ENCODE assay signal across 13 cellular contexts in the genomic region with DNA sequence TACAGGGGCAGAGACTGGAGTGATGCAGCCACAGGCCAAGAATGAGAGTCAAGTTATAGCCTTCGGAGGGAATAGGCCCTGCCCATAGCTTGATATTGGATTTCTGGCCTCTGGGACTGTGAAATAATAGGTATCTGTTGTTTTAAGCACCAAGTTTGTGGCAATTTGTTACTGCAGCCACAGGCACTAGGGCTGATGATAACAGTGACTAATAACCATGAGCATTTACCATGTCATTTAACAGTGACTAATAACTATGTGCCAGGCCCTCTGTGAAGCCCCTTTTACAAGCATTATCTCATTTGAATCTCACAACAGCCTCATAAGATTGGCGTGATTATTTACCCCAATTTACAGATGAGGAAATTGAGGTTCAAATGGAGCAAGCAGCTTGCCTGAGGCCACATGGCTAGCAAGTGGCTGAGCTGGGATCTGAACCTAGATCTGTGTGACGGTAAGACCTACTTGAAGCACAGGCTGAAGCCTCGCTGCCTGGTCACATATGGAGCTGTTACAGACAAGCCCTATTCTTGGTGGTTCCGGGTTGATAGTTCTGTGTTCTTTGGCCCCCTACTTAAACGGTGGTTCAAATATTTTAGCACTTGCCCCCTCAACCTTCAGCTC.
A peak's percentile ranks its signal among the peaks of the same experiment; 100 is the strongest.
DNase-seq lines count a peak whose midpoint lies in the region; ATAC-seq and TF ChIP-seq lines count a peak whose summit lies in the region.
"Had no signal": no experiment of that assay in that cellular context is flagged by ENCODE, and none has a peak within 500 bp of the region (broad histone marks: within the 10 kb centered on the region; RNA-seq: fewer than 3 reads in every experiment).

No MANE protein-coding gene starts in this region.

- POLR2A ChIA-PET in SK-N-SH (lab: Yijun Ruan, JAX): no interaction called here

- DNase-seq in GM23248 (peak; percentile 66), SK-N-SH (no peak), fibroblast of the aortic adventitia (ENCODE audit: low read depth) (peak; percentile 16), NCI-H2196 treated with DMSO at 0.1 percent for 48 hours (lab: John Stamatoyannopoulos, UW; ENCODE audit: unreplicated experiment) (no peak), NAMALWA (ENCODE audit: low spot score) (no peak)
- DNase-seq: activated CD4-positive, alpha-beta T cell treated with anti-CD3 and anti-CD28 coated beads for 1 hour; hypothalamus; mucosa of descending colon; NCI-H446 treated with DMSO at 0.1 percent for 48 hours had no signal

- H3K9me3 ChIP-seq in GM23248 (ENCODE audit: low read depth) (no peaks in the 10 kb centered on the region), SK-N-SH (no peaks in the 10 kb centered on the region)
- H3K9me3 ChIP-seq: mucosa of descending colon, SJSA1 had no signal

- H3K79me2 ChIP-seq in GM23248 (ENCODE audit: insufficient read depth): no peaks in the 10 kb centered on the region
- no peaks in the 10 kb centered on the region for H3K79me2 ChIP-seq in SK-N-SH (ENCODE audit: insufficient read depth)

- H3K4me1 Mint-ChIP-seq in stimulated activated memory B cell treated with anti-CD40 and anti-IgM and Interleukin-4, amounts not matched to agents 10 μg/mL and 1 μg/mL and 100 μg/mL, for 72 hours: peaks cover 56% of the 10 kb centered on the region

- H3K36me3 Mint-ChIP-seq in stimulated activated memory B cell treated with anti-CD40 and anti-IgM and Interleukin-4, amounts not matched to agents 10 μg/mL and 1 μg/mL and 100 μg/mL, for 72 hours: peaks cover 13% of the 10 kb centered on the region

- 72 to 76% methylated on average over 6 of the region's 6 CpGs for WGBS in GM23248 (ENCODE audit: low coverage in 1 of 2, low lambda C conversion rate in 2 of 2, missing lambda C conversion rate in 2 of 2), 2 experiments
- WGBS in SK-N-SH (ENCODE audit: low lambda C conversion rate): 51% methylated on average over 6 of the region's 6 CpGs

- H3K27me3 ChIP-seq in GM23248 (replicated peaks; ENCODE audit: insufficient read depth): 0 out of 2 replicates have a peak, but pooled peaks cover 3% of the 10 kb centered on the region
- no peaks in the 10 kb centered on the region for H3K27me3 ChIP-seq in SK-N-SH (ENCODE audit: insufficient read depth)
- H3K27me3 ChIP-seq: SJSA1 had no signal

- no peak overlapping the region for H3K4me3 ChIP-seq in GM23248
- H3K4me3 ChIP-seq in SK-N-SH (ENCODE audit: low read depth in 2 of 2, low read length in 1 of 2): no peak overlapping the region
- no peak overlapping the region for H3K4me3 ChIP-seq in fibroblast of the aortic adventitia (ENCODE audit: low read depth, low read length)
- H3K4me3 ChIP-seq: mucosa of descending colon, SJSA1 had no signal

- no peaks in the 10 kb centered on the region for H3K9me2 ChIP-seq in GM23248 (ENCODE audit: insufficient read depth)
- H3K9me2 ChIP-seq in SK-N-SH: no peaks in the 10 kb centered on the region

- H3K27ac Mint-ChIP-seq in stimulated activated memory B cell treated with anti-CD40 and anti-IgM and Interleukin-4, amounts not matched to agents 10 μg/mL and 1 μg/mL and 100 μg/mL, for 72 hours: peak overlapping the region; percentile 69
- H3K27ac Mint-ChIP-seq: dendritic cell treated with granulocyte-macrophage colony-stimulating factor and Interleukin-4, amounts not matched to agents 40 ng/mL and 50 ng/mL, for 4 days had no signal

- TF ChIP-seq CTCF in SK-N-SH (IDR thresholded peaks at IDR 0.05) (no peak), fibroblast of the aortic adventitia (IDR thresholded peaks at IDR 0.05; ENCODE audit: insufficient read depth, low read length) (no peak)

- H3K9ac ChIP-seq in GM23248 (peak overlapping the region; percentile 23; the same call in 1 of the 2 replicates), SK-N-SH (no peak overlapping the region)

- H2AFZ ChIP-seq in GM23248 (no peak overlapping the region), SK-N-SH (ENCODE audit: low read depth) (no peak overlapping the region)

- H3K36me3 ChIP-seq in GM23248 (ENCODE audit: low read depth) (no peaks in the 10 kb centered on the region), SK-N-SH (replicated peaks in 1 of 2; ENCODE audit: control insufficient read depth in 1 of 2, insufficient read depth in 2 of 2, low read length in 1 of 2) (no peaks in the 10 kb centered on the region)
- H3K36me3 ChIP-seq: SJSA1 had no signal

- H3K4me1 ChIP-seq in GM23248 (ENCODE audit: insufficient read depth) (peaks cover 22% of the 10 kb centered on the region), SK-N-SH (ENCODE audit: control insufficient read depth in 1 of 2, insufficient read depth in 2 of 2, low read depth in 1 of 2, low read length in 1 of 2) (peaks cover 0 to 3% of the 10 kb centered on the region in 2 experiments; a peak in 1 of 4 replicates)

- peak; percentile 49 for ATAC-seq in stimulated activated memory B cell treated with anti-CD40 and anti-IgM and Interleukin-4, amounts not matched to agents 10 μg/mL and 1 μg/mL and 100 μg/mL, for 72 hours
- ATAC-seq in GM21528 (IDR thresholded peaks at IDR 0.05; ENCODE audit: low FRiP score, unreplicated experiment): no peak
- ATAC-seq: mucosa of descending colon had no signal

- in situ Hi-C loops in GM23248 (cut with MboI): no loop called here

- no peaks in the 10 kb centered on the region for H3K27me3 Mint-ChIP-seq in stimulated activated memory B cell treated with anti-CD40 and anti-IgM and Interleukin-4, amounts not matched to agents 10 μg/mL and 1 μg/mL and 100 μg/mL, for 72 hours
- H3K27me3 Mint-ChIP-seq: dendritic cell treated with granulocyte-macrophage colony-stimulating factor and Interleukin-4, amounts not matched to agents 40 ng/mL and 50 ng/mL, for 4 days had no signal

- H4K20me1 ChIP-seq in GM23248 (ENCODE audit: insufficient read depth): no peaks in the 10 kb centered on the region
- no peaks in the 10 kb centered on the region for H4K20me1 ChIP-seq in SK-N-SH (ENCODE audit: insufficient read depth)

- H3F3A ChIP-seq in GM23248 (ENCODE audit: insufficient read depth) (peaks cover 31% of the 10 kb centered on the region), SK-N-SH (replicated peaks; ENCODE audit: insufficient read depth) (peaks cover 9% of the 10 kb centered on the region)

- H3K27ac ChIP-seq in GM23248 (peak overlapping the region; percentile 65), SK-N-SH (ENCODE audit: low read depth in 2 of 2, low read length in 1 of 2) (no peak overlapping the region)
- H3K27ac ChIP-seq: SJSA1 had no signal

- no peak for TF ChIP-seq EP300 in SK-N-SH (IDR thresholded peaks at IDR 0.05; ENCODE audit: borderline replicate concordance in 1 of 2, low read depth in 1 of 2, low read length in 1 of 2)

- CTCF ChIA-PET in SK-N-SH (lab: Yijun Ruan, JAX): no interaction called here

- no peaks in the 10 kb centered on the region for H3K9me3 Mint-ChIP-seq in stimulated activated memory B cell treated with anti-CD40 and anti-IgM and Interleukin-4, amounts not matched to agents 10 μg/mL and 1 μg/mL and 100 μg/mL, for 72 hours
- H3K9me3 Mint-ChIP-seq: dendritic cell treated with granulocyte-macrophage colony-stimulating factor and Interleukin-4, amounts not matched to agents 40 ng/mL and 50 ng/mL, for 4 days had no signal

- H3K4me2 ChIP-seq in GM23248 (ENCODE audit: unreplicated experiment) (no peak overlapping the region), SK-N-SH (no peak overlapping the region)

- no peak overlapping the region for H3K4me3 Mint-ChIP-seq in stimulated activated memory B cell treated with anti-CD40 and anti-IgM and Interleukin-4, amounts not matched to agents 10 μg/mL and 1 μg/mL and 100 μg/mL, for 72 hours
- H3K4me3 Mint-ChIP-seq: dendritic cell treated with granulocyte-macrophage colony-stimulating factor and Interleukin-4, amounts not matched to agents 40 ng/mL and 50 ng/mL, for 4 days had no signal

- TF ChIP-seq RAD21 in SK-N-SH (IDR thresholded peaks at IDR 0.05; ENCODE audit: low read length): no peak

TF ChIP-seq in SK-N-SH, 30 proteins besides CTCF, POLR2A, EP300 and RAD21:
- no peak for TF ChIP-seq TCF12 (IDR thresholded peaks at IDR 0.05)
- TF ChIP-seq, protein P1, sequence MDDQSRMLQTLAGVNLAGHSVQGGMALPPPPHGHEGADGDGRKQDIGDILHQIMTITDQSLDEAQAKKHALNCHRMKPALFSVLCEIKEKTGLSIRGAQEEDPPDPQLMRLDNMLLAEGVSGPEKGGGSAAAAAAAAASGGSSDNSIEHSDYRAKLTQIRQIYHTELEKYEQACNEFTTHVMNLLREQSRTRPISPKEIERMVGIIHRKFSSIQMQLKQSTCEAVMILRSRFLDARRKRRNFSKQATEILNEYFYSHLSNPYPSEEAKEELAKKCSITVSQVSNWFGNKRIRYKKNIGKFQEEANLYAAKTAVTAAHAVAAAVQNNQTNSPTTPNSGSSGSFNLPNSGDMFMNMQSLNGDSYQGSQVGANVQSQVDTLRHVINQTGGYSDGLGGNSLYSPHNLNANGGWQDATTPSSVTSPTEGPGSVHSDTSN (IDR thresholded peaks at IDR 0.05): peak; percentile 29; the same call in 1 of the 2 replicates
TF ChIP-seq in SK-N-SH: peak in this region for 1.

Comparison
In these comparisons a context has a peak if more than half of its experiments do, and no peak if none do; other contexts are left out.
1. DNase-seq: peak in GM23248 (single experiment) and fibroblast of the aortic adventitia (single experiment); none in SK-N-SH (single experiment), NCI-H2196 treated with DMSO at 0.1 percent for 48 hours (single experiment) and NAMALWA (single experiment).